In genomic region chr13:102538938-102539337, GRCh38 we compare ENCODE assay signal across 8 cellular contexts.
"Had no signal": no experiment of that assay in that cellular context is flagged by ENCODE, and none has a peak within 500 bp of the region (broad histone marks: within the 10 kb centered on the region; RNA-seq: fewer than 3 reads in every experiment).

No MANE protein-coding gene starts in this region.

- H3K4me3 ChIP-seq: GM12878 had no signal

- DNase-seq: GDM1, GF-D8 had no signal

- ATAC-seq: GM12878 had no signal

- FAIRE-seq: G401.6, GM12878, GM12891, GM12892, GM18507, GM19239 had no signal
